ENCODE assay signal across 1 cellular context in the genomic region with DNA sequence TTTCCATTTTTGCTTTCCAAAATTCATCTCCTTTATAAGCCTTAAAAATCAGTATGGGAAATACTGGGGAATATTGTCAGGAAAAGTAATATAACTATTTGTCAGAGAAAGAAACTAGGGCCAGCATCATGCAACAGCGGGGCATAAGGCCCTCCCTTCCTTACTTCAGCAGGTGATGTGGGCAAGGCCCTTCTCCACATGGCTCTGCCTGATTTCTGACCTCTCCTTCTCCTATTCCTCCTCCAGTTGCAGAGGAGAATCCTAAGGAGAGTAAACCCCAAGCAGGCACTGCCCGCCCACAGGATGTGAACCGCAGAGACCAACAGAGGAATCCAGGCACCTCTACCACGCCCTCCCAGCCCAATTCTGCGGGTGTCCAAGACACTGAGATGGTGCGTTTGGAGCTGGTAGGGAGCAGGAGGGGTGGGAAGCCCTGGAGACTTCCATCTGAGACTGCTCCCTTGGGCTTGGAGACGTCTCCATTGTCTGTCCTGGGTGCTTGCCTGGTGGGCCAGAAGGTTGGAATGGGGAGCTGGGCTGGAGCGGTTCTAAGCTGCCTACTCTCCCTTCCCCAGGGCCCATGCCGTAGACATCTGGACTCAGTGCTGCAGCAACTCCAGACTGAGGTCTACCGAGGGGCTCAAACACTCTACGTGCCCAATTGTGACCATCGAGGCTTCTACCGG.
TF ChIP-seq lines count a peak whose summit lies in the region.

No MANE protein-coding gene starts in this region.

TF ChIP-seq in HCT116, 20 proteins besides CTCF, POLR2A, EP300 and RAD21:
- no peak for TF ChIP-seq ZFX (IDR thresholded peaks at IDR 0.05)
- no peak for TF ChIP-seq EGR1 (IDR thresholded peaks at IDR 0.05; ENCODE audit: low read depth)
- TF ChIP-seq, protein P1, sequence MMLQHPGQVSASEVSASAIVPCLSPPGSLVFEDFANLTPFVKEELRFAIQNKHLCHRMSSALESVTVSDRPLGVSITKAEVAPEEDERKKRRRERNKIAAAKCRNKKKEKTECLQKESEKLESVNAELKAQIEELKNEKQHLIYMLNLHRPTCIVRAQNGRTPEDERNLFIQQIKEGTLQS (IDR thresholded peaks at IDR 0.05): no peak
- TF ChIP-seq SP1 (IDR thresholded peaks at IDR 0.05; ENCODE audit: low read depth): no peak
